In the genomic region with DNA sequence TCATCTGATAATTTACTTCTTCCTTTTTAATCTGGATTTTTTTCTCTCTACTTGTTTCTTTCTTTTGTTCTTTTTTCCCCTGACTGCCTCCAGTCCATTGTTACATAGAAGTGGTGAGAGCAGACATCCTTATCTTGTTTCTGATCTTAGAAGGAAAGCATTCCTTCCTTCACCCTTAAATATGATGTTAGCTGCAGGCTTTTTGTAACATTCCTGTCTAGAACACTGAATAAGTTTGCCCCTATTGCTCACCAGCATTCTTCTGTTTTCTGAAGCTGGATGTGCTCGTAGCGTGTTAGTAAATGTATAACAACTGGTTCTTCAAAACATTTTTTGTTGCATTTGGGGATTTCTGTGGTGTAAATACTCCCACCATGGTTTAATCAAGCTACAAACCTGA, we compare ENCODE assay signal across 1 cellular context.
TF ChIP-seq lines count a peak whose summit lies in the region.

No MANE protein-coding gene starts in this region.

TF ChIP-seq in endothelial cell of umbilical vein, 7 proteins besides CTCF, POLR2A, EP300 and RAD21:
- no peak for TF ChIP-seq JUN (IDR thresholded peaks at IDR 0.05; ENCODE audit: borderline replicate concordance, insufficient read depth, insufficient read length, low read depth)
- TF ChIP-seq MYC (IDR thresholded peaks at IDR 0.05; ENCODE audit: low read depth, low read length) = no peak
- no peak for TF ChIP-seq GATA2 (IDR thresholded peaks at IDR 0.05; ENCODE audit: insufficient read depth, insufficient read length, low read depth, low read length)
- TF ChIP-seq, protein P1, sequence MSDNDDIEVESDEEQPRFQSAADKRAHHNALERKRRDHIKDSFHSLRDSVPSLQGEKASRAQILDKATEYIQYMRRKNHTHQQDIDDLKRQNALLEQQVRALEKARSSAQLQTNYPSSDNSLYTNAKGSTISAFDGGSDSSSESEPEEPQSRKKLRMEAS (IDR thresholded peaks at IDR 0.05; ENCODE audit: insufficient read depth, insufficient read length) = no peak
